Comparison of ENCODE assay signal across 18 cellular contexts in the genomic region with DNA sequence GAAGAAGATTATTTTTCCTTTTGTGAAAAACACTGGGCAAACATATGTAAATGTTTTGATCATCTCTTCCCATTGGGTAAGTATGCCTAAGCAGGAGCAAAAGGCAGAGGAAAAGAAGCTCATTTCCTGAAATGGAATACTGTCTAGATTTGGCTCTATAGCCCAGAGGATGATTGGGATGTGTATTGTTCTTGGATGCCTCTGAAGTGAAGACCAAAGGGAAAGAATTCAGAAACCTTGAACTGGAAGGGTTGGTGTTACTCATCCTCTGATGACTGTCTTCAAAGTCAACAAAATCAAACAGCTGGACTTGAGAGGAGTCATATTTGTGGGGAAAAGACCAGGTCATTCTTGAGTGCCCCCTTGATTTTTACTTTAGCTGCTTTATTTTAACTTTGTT.
DNase-seq lines count a peak whose midpoint lies in the region; ATAC-seq and TF ChIP-seq lines count a peak whose summit lies in the region.
"Had no signal": no experiment of that assay in that cellular context is flagged by ENCODE, and none has a peak within 500 bp of the region (broad histone marks: within the 10 kb centered on the region; RNA-seq: fewer than 3 reads in every experiment).

No MANE protein-coding gene starts in this region.

- H2BK120ac ChIP-seq in IMR-90 (ENCODE audit: low read depth, low read length), result no peak overlapping the region

- peak; percentile 36 for DNase-seq in AG04450 (ENCODE audit: low read depth, low spot score)
- DNase-seq in IMR-90, result peak; percentile 83
- DNase-seq in cardiac fibroblast (ENCODE audit: low read depth in 2 of 2), result peak; percentile 15 to 91
- peak; percentile 37 for DNase-seq in kidney epithelial cell (ENCODE audit: low read depth)
- no peak for DNase-seq in central memory CD4-positive, alpha-beta T cell
- no peak for DNase-seq in SHP77 (lab: John Stamatoyannopoulos, UW)
- DNase-seq in foreskin melanocyte, result no peak
- DNase-seq: ACHN; activated CD4-positive, alpha-beta T cell treated with anti-CD3 and anti-CD28 coated beads for 1 hour; activated gamma-delta T cell; aorta; GF-D8; lower lobe of right lung; naive thymus-derived CD8-positive, alpha-beta T cell; NCI-H1694 treated with DMSO at 0.1 percent for 48 hours; psoas muscle; T1000 had no signal

- H3K56ac ChIP-seq in IMR-90 (ENCODE audit: extremely low read depth, insufficient read depth, low read length), result no peak overlapping the region

- H4K91ac ChIP-seq in IMR-90 (ENCODE audit: insufficient read depth, low read depth, low read length), result no peak overlapping the region

- no peak overlapping the region for H4K5ac ChIP-seq in IMR-90 (ENCODE audit: low read depth, low read length)

- H3K79me1 ChIP-seq in IMR-90 (ENCODE audit: low read depth in 1 of 2, low read length in 2 of 2), result no peaks in the 10 kb centered on the region

- H3K4me3 ChIP-seq in AG04450 (ENCODE audit: low read depth, low read length), result no peak overlapping the region
- no peak overlapping the region for H3K4me3 ChIP-seq in IMR-90 (ENCODE audit: insufficient read depth, low read depth, low read length)
- no peak overlapping the region for H3K4me3 ChIP-seq in cardiac fibroblast (replicated peaks in 1 of 2; ENCODE audit: low read depth in 2 of 2, low read length in 2 of 2)
- no peak overlapping the region for H3K4me3 ChIP-seq in kidney epithelial cell (ENCODE audit: low read depth, low read length)
- H3K4me3 ChIP-seq: lower lobe of right lung, psoas muscle had no signal

- H2BK15ac ChIP-seq in IMR-90 (ENCODE audit: low read depth, low read length), result no peak overlapping the region

- no peaks in the 10 kb centered on the region for H3K4me1 ChIP-seq in IMR-90 (ENCODE audit: control insufficient read depth, insufficient read depth, low read length)
- H3K4me1 ChIP-seq: lower lobe of right lung, psoas muscle had no signal

- ATAC-seq in IMR-90 (ENCODE audit: low read depth), result peak; percentile 54
- no peak for ATAC-seq in GM19452 (IDR thresholded peaks at IDR 0.05; ENCODE audit: unreplicated experiment)
- ATAC-seq: lower lobe of right lung; naive thymus-derived CD8-positive, alpha-beta T cell; psoas muscle had no signal

- CTCF ChIA-PET in AG04450 (lab: Charles Lee) (interaction anchor here (1.4 to 1.9 kb wide), 2 partner anchors 11 to 182 kb away, joined by 3 to 6 read pairs; no protein-coding TSS in a partner anchor), IMR-90 (lab: Yijun Ruan, JAX) (no interaction called here)

- no TSS peak for BruUV-seq in IMR-90 (replicated peaks; lab: Mats Ljungman, UMichigan)

- H3K9me1 ChIP-seq in IMR-90 (ENCODE audit: insufficient read depth, low read length), result no peaks in the 10 kb centered on the region

- H2BK5ac ChIP-seq in IMR-90 (ENCODE audit: low read depth, low read length, poor library complexity, severe bottlenecking), result no peak overlapping the region

- H3K27me3 ChIP-seq in AG04450 (ENCODE audit: control insufficient read depth, insufficient read depth, low read length) (no peaks in the 10 kb centered on the region), IMR-90 (ENCODE audit: control insufficient read depth, insufficient read depth, low read length) (no peaks in the 10 kb centered on the region), kidney epithelial cell (ENCODE audit: control insufficient read depth, insufficient read depth, low read length) (no peaks in the 10 kb centered on the region)

- intact Hi-C loops in IMR-90 (cut with micrococcal nuclease), result no loop called here

- no peak overlapping the region for H3K23ac ChIP-seq in IMR-90 (ENCODE audit: low read depth, low read length)

- no peak overlapping the region for H2AFZ ChIP-seq in IMR-90 (replicated peaks; ENCODE audit: low read length, poor library complexity)

- dilution Hi-C loops in IMR-90 (cut with HindIII; ENCODE audit: low sequenced_read_pairs, unreplicated experiment), result no loop called here

- H3K4me2 ChIP-seq in IMR-90 (ENCODE audit: low read depth, low read length), result no peak overlapping the region; the same call in 1 of the 2 replicates

- no peak overlapping the region for H3K18ac ChIP-seq in IMR-90 (ENCODE audit: low read depth, low read length)

- no peak overlapping the region for H3K9ac ChIP-seq in IMR-90 (ENCODE audit: low read depth, low read length)

- POLR2A ChIA-PET in AG04450 (lab: Yijun Ruan, JAX) (no interaction called here), IMR-90 (lab: Charles Lee; ENCODE audit: unreplicated experiment) (no interaction called here)

- no peaks in the 10 kb centered on the region for H4K20me1 ChIP-seq in IMR-90 (ENCODE audit: insufficient read depth, low read length)

- H3K36me3 ChIP-seq in IMR-90 (ENCODE audit: control insufficient read depth, insufficient read depth, low read length) (no peaks in the 10 kb centered on the region), kidney epithelial cell (ENCODE audit: control insufficient read depth, insufficient read depth, low read length) (no peaks in the 10 kb centered on the region)
- H3K36me3 ChIP-seq: lower lobe of right lung had no signal

- H2AK9ac ChIP-seq in IMR-90 (replicated peaks; ENCODE audit: low read depth, low read length, poor library complexity), result no peak overlapping the region

- H4K8ac ChIP-seq in IMR-90 (ENCODE audit: low read depth in 2 of 2, low read length in 2 of 2), result no peak overlapping the region

- in situ Hi-C loops in IMR-90 (cut with MboI; ENCODE audit: low sequenced_read_pairs), result no loop called here

- TF ChIP-seq RAD21 in IMR-90 (IDR thresholded peaks at IDR 0.05; ENCODE audit: low read length), result no peak

- H3K14ac ChIP-seq in IMR-90 (replicated peaks; ENCODE audit: low read depth, low read length), result no peak overlapping the region

- no peak overlapping the region for H2BK20ac ChIP-seq in IMR-90 (ENCODE audit: low read depth, low read length)

- TF ChIP-seq POLR2A in IMR-90 (IDR thresholded peaks at IDR 0.05; ENCODE audit: low read depth, low read length), result no peak

- H2AK5ac ChIP-seq in IMR-90 (ENCODE audit: low read depth, low read length), result no peak overlapping the region

- H3K27ac ChIP-seq in AG04450 (ENCODE audit: low read depth, low read length) (no peak overlapping the region), IMR-90 (ENCODE audit: insufficient read depth, low read length) (no peak overlapping the region)
- H3K27ac ChIP-seq: lower lobe of right lung, psoas muscle had no signal

- TF ChIP-seq CTCF in AG04450 (IDR thresholded peaks at IDR 0.05; ENCODE audit: low read depth, low read length) (no peak), IMR-90 (conservative IDR thresholded peaks at IDR 0.05; ENCODE audit: low read depth, low read length) (no peak), cardiac fibroblast (IDR thresholded peaks at IDR 0.05; ENCODE audit: low read depth, low read length) (no peak), kidney epithelial cell (IDR thresholded peaks at IDR 0.05; ENCODE audit: insufficient read depth, low read length, poor library complexity, severe bottlenecking) (no peak)

- no peak overlapping the region for H3K4ac ChIP-seq in IMR-90 (ENCODE audit: low read depth, low read length)

- H3K9me3 ChIP-seq in AG04450 (ENCODE audit: control insufficient read depth, insufficient read depth, low read length) (peaks cover 5% of the 10 kb centered on the region; the same call in 1 of the 2 replicates), IMR-90 (ENCODE audit: control insufficient read depth, insufficient read depth, low read length) (no peaks in the 10 kb centered on the region)
- H3K9me3 ChIP-seq: lower lobe of right lung, psoas muscle had no signal

TF ChIP-seq in IMR-90, 13 proteins besides CTCF, POLR2A, EP300 and RAD21:
- TF ChIP-seq NFE2L2 (IDR thresholded peaks at IDR 0.05; ENCODE audit: low read depth, low read length) (no peak), RCOR1 (IDR thresholded peaks at IDR 0.05; ENCODE audit: insufficient replicate concordance, low read length) (no peak), RFX5 (IDR thresholded peaks at IDR 0.05; ENCODE audit: low read depth, low read length) (no peak), MAFK (IDR thresholded peaks at IDR 0.05; ENCODE audit: low read depth, low read length) (no peak), CHD1 (IDR thresholded peaks at IDR 0.05; ENCODE audit: low read depth, low read length) (no peak), FOS (IDR thresholded peaks at IDR 0.05; ENCODE audit: low read depth, low read length) (no peak), CEBPB (IDR thresholded peaks at IDR 0.05; ENCODE audit: low read depth, low read length) (no peak), SMC3 (IDR thresholded peaks at IDR 0.05; ENCODE audit: low read depth, low read length) (no peak), BHLHE40 (IDR thresholded peaks at IDR 0.05; ENCODE audit: low read depth, low read length) (no peak), MXI1 (IDR thresholded peaks at IDR 0.05; ENCODE audit: borderline replicate concordance, low read depth, low read length) (no peak), MAZ (IDR thresholded peaks at IDR 0.05; ENCODE audit: borderline replicate concordance, low read depth, low read length) (no peak)
- TF ChIP-seq, protein P1, sequence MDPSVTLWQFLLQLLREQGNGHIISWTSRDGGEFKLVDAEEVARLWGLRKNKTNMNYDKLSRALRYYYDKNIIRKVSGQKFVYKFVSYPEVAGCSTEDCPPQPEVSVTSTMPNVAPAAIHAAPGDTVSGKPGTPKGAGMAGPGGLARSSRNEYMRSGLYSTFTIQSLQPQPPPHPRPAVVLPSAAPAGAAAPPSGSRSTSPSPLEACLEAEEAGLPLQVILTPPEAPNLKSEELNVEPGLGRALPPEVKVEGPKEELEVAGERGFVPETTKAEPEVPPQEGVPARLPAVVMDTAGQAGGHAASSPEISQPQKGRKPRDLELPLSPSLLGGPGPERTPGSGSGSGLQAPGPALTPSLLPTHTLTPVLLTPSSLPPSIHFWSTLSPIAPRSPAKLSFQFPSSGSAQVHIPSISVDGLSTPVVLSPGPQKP (IDR thresholded peaks at IDR 0.05; ENCODE audit: borderline replicate concordance, low read depth, low read length), result no peak
- TF ChIP-seq, protein P2, sequence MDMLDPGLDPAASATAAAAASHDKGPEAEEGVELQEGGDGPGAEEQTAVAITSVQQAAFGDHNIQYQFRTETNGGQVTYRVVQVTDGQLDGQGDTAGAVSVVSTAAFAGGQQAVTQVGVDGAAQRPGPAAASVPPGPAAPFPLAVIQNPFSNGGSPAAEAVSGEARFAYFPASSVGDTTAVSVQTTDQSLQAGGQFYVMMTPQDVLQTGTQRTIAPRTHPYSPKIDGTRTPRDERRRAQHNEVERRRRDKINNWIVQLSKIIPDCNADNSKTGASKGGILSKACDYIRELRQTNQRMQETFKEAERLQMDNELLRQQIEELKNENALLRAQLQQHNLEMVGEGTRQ (IDR thresholded peaks at IDR 0.05; ENCODE audit: low read depth, low read length), result no peak

Comparison
In these comparisons a context has a peak if more than half of its experiments do, and no peak if none do; other contexts are left out.
1. DNase-seq: peak in AG04450 (single experiment), IMR-90 (single experiment), cardiac fibroblast (2 of 2) and kidney epithelial cell (single experiment); none in central memory CD4-positive, alpha-beta T cell (single experiment), SHP77 (0 of 2) and foreskin melanocyte (single experiment).